In the genomic region with DNA sequence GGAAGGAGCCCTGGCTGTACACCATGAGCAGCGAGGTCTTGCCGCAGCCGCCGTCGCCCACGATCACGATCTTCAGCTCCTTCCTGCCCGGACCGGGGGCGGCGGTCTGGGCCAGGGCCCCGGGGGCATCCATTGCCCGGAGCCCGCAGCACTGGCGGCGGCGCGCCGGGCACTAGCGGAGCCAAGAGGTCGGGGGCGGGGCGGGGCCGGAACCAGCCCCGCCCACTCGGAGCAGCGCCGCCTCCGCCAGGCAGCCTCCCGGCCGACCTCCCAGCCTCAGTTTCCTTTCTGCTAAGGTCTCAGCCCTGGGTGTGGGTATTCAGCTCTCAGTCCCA, we compare ENCODE assay signal across 1 cellular context.
TF ChIP-seq lines count a peak whose summit lies in the region.

A gene with protein sequence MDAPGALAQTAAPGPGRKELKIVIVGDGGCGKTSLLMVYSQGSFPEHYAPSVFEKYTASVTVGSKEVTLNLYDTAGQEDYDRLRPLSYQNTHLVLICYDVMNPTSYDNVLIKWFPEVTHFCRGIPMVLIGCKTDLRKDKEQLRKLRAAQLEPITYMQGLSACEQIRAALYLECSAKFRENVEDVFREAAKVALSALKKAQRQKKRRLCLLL (minus strand): TSS at position 188 of the 335 bp plus-strand sequence. CDS start 55 bp downstream, at position 133.

TF ChIP-seq in GM12878, 131 proteins besides CTCF, POLR2A, EP300 and RAD21 (continued from another document):
- TF ChIP-seq, protein P1, sequence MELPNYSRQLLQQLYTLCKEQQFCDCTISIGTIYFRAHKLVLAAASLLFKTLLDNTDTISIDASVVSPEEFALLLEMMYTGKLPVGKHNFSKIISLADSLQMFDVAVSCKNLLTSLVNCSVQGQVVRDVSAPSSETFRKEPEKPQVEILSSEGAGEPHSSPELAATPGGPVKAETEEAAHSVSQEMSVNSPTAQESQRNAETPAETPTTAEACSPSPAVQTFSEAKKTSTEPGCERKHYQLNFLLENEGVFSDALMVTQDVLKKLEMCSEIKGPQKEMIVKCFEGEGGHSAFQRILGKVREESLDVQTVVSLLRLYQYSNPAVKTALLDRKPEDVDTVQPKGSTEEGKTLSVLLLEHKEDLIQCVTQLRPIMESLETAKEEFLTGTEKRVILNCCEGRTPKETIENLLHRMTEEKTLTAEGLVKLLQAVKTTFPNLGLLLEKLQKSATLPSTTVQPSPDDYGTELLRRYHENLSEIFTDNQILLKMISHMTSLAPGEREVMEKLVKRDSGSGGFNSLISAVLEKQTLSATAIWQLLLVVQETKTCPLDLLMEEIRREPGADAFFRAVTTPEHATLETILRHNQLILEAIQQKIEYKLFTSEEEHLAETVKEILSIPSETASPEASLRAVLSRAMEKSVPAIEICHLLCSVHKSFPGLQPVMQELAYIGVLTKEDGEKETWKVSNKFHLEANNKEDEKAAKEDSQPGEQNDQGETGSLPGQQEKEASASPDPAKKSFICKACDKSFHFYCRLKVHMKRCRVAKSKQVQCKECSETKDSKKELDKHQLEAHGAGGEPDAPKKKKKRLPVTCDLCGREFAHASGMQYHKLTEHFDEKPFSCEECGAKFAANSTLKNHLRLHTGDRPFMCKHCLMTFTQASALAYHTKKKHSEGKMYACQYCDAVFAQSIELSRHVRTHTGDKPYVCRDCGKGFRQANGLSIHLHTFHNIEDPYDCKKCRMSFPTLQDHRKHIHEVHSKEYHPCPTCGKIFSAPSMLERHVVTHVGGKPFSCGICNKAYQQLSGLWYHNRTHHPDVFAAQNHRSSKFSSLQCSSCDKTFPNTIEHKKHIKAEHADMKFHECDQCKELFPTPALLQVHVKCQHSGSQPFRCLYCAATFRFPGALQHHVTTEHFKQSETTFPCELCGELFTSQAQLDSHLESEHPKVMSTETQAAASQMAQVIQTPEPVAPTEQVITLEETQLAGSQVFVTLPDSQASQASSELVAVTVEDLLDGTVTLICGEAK (IDR thresholded peaks at IDR 0.05; ENCODE audit: borderline replicate concordance), result no peak
- TF ChIP-seq MYB (IDR thresholded peaks at IDR 0.05; ENCODE audit: borderline replicate concordance, low read depth, low read length), result no peak
- TF ChIP-seq TARDBP (IDR thresholded peaks at IDR 0.05; ENCODE audit: borderline replicate concordance), result no peak
- TF ChIP-seq TCF12 (IDR thresholded peaks at IDR 0.05; ENCODE audit: low read depth, low read length), result 0 out of 2 replicates have a peak, but pooled peaks have one; percentile 41
- peak; percentile 46; the same call in 1 of the 2 replicates for TF ChIP-seq POLR2AphosphoS5 (IDR thresholded peaks at IDR 0.05; ENCODE audit: low read length)
- TF ChIP-seq ZNF384 (IDR thresholded peaks at IDR 0.05; ENCODE audit: borderline replicate concordance, low read depth, low read length), result no peak
- TF ChIP-seq CUX1 (IDR thresholded peaks at IDR 0.05; ENCODE audit: insufficient replicate concordance, low read depth, low read length), result no peak
- TF ChIP-seq MEF2B (IDR thresholded peaks at IDR 0.05; ENCODE audit: partially characterized antibody, poor library complexity, severe bottlenecking), result no peak
- TF ChIP-seq, protein P2, sequence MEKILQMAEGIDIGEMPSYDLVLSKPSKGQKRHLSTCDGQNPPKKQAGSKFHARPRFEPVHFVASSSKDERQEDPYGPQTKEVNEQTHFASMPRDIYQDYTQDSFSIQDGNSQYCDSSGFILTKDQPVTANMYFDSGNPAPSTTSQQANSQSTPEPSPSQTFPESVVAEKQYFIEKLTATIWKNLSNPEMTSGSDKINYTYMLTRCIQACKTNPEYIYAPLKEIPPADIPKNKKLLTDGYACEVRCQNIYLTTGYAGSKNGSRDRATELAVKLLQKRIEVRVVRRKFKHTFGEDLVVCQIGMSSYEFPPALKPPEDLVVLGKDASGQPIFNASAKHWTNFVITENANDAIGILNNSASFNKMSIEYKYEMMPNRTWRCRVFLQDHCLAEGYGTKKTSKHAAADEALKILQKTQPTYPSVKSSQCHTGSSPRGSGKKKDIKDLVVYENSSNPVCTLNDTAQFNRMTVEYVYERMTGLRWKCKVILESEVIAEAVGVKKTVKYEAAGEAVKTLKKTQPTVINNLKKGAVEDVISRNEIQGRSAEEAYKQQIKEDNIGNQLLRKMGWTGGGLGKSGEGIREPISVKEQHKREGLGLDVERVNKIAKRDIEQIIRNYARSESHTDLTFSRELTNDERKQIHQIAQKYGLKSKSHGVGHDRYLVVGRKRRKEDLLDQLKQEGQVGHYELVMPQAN (conservative IDR thresholded peaks at IDR 0.05), result 0 out of 2 replicates have a peak, but pooled peaks have one; percentile 47
- no peak for TF ChIP-seq ZSCAN29 (IDR thresholded peaks at IDR 0.05)
- no peak for TF ChIP-seq TCF3 (IDR thresholded peaks at IDR 0.05; ENCODE audit: borderline replicate concordance, insufficient read depth, low read depth, low read length)
- peak; percentile 95 for TF ChIP-seq SMARCA5 (IDR thresholded peaks at IDR 0.05)
- TF ChIP-seq ZNF24 (IDR thresholded peaks at IDR 0.05), result peak; percentile 60; the same call in 1 of the 2 replicates
- no peak for TF ChIP-seq JUND (IDR thresholded peaks at IDR 0.05; ENCODE audit: low read depth, low read length)
- TF ChIP-seq E2F8 (IDR thresholded peaks at IDR 0.05; ENCODE audit: low read depth, partially characterized antibody), result no peak
- TF ChIP-seq USF2 (IDR thresholded peaks at IDR 0.05; ENCODE audit: borderline replicate concordance, low read depth, low read length), result no peak
- TF ChIP-seq ZNF217 (IDR thresholded peaks at IDR 0.05), result peak; percentile 89
- TF ChIP-seq IKZF1 (conservative IDR thresholded peaks at IDR 0.05), result 0 out of 2 replicates have a peak, but pooled peaks have one; percentile 1
- TF ChIP-seq KDM1A (IDR thresholded peaks at IDR 0.05; ENCODE audit: borderline replicate concordance), result no peak
- TF ChIP-seq BACH1 (IDR thresholded peaks at IDR 0.05; ENCODE audit: borderline replicate concordance), result no peak
- TF ChIP-seq PAX5 (IDR thresholded peaks at IDR 0.05; ENCODE audit: borderline replicate concordance, low read depth, low read length), result peak; percentile 31; the same call in 1 of the 2 replicates
- no peak for TF ChIP-seq MTA3 (IDR thresholded peaks at IDR 0.05; ENCODE audit: borderline replicate concordance, low read length)
- TF ChIP-seq SMAD5 (IDR thresholded peaks at IDR 0.05; ENCODE audit: low read depth), result 0 out of 2 replicates have a peak, but pooled peaks have one; percentile 12
- no peak for TF ChIP-seq CEBPB (IDR thresholded peaks at IDR 0.05; ENCODE audit: borderline replicate concordance in 1 of 2, low read depth in 2 of 2, low read length in 2 of 2)
- no peak for TF ChIP-seq MTA2 (IDR thresholded peaks at IDR 0.05; ENCODE audit: low read depth)
- TF ChIP-seq POU2F2 (IDR thresholded peaks at IDR 0.05; ENCODE audit: borderline replicate concordance, low read depth, low read length), result peak; percentile 47; the same call in 2 of the 3 replicates
- no peak for TF ChIP-seq CBX3 (IDR thresholded peaks at IDR 0.05; ENCODE audit: borderline replicate concordance, low read depth)
- no peak for TF ChIP-seq KAT2A (conservative IDR thresholded peaks at IDR 0.05; ENCODE audit: control insufficient read depth, low read depth, low read length)
- TF ChIP-seq KLF5 (IDR thresholded peaks at IDR 0.05; ENCODE audit: partially characterized antibody), result peak; percentile 50
- TF ChIP-seq NFIC (IDR thresholded peaks at IDR 0.05; ENCODE audit: low read depth, low read length), result no peak
- peak; percentile 18; the same call in 1 of the 2 replicates for TF ChIP-seq ZNF687 (IDR thresholded peaks at IDR 0.05)
- no peak for TF ChIP-seq ETV6 (conservative IDR thresholded peaks at IDR 0.05 in 1 of 2, IDR thresholded peaks at IDR 0.05 in 1 of 2; ENCODE audit: borderline replicate concordance in 1 of 2, low read depth in 1 of 2)
- TF ChIP-seq CHD4 (IDR thresholded peaks at IDR 0.05), result no peak
- no peak for TF ChIP-seq RBBP5 (conservative IDR thresholded peaks at IDR 0.05)
- TF ChIP-seq, protein P3, sequence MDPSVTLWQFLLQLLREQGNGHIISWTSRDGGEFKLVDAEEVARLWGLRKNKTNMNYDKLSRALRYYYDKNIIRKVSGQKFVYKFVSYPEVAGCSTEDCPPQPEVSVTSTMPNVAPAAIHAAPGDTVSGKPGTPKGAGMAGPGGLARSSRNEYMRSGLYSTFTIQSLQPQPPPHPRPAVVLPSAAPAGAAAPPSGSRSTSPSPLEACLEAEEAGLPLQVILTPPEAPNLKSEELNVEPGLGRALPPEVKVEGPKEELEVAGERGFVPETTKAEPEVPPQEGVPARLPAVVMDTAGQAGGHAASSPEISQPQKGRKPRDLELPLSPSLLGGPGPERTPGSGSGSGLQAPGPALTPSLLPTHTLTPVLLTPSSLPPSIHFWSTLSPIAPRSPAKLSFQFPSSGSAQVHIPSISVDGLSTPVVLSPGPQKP (IDR thresholded peaks at IDR 0.05; ENCODE audit: low read depth, low read length), result 0 out of 2 replicates have a peak, but pooled peaks have one; percentile 26
